ENCODE assay signal across 1 cellular context in the genomic region with DNA sequence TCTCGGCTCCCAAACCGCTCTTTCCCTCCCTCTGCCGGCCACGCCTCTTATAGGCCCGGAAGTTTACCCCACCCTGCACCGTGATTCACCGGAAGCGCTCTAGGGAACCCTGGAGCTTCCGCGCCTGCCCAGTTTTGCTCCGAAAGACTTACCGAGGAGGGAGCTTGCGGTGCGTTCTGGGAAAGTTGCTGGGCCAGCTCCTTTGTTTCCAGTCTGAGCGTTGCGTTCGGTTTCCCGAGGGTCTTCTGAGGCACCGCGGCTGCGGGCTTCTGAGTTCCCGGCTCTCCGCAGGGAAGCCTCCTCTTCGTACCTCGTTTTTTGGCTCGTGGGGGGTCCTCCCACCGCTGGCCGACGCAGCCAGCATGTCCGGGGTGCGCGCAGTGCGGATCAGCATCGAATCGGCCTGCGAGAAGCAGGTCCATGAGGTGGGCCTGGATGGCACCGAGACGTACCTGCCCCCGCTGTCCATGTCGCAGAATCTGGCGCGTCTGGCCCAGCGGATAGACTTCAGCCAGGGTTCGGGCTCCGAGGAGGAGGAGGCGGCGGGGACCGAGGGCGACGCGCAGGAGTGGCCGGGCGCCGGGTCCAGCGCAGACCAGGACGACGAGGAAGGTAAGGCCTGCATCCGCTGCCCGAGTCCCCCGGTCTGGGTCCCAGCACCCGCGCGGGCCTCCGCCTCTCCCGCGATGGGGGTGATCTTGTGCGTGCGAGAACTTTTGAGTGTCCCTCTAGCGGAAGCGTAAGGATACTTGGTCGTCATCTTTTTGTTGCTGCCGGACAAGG.
TF ChIP-seq lines count a peak whose summit lies in the region.

TSS of gene MED17 (plus strand) at position 131 of the 783 bp plus-strand sequence. CDS start at position 363, 232 bp downstream.

TF ChIP-seq in HEK293, 187 proteins besides CTCF, POLR2A, EP300 and RAD21 (continued from another document and continues in another):
- TF ChIP-seq HOXA7 (CRISPR knock-in tag; IDR thresholded peaks at IDR 0.05; ENCODE audit: borderline replicate concordance) (no peak), OVOL3 (tag by site-specific recombination; IDR thresholded peaks at IDR 0.05) (no peak), ZNF792 (tag by site-specific recombination; IDR thresholded peaks at IDR 0.05) (no peak), BCL11A (tag by site-specific recombination; IDR thresholded peaks at IDR 0.05; ENCODE audit: low read depth) (no peak), ZNF580 (tag by site-specific recombination; IDR thresholded peaks at IDR 0.05) (peak; percentile 100), ZNF10 (tag by site-specific recombination; IDR thresholded peaks at IDR 0.05) (no peak), ZNF341 (tag by site-specific recombination; IDR thresholded peaks at IDR 0.05; ENCODE audit: low read depth) (0 out of 2 replicates have a peak, but pooled peaks have one; percentile 17), ZNF426 (tag by site-specific recombination; IDR thresholded peaks at IDR 0.05) (no peak), ZNF76 (tag by site-specific recombination; IDR thresholded peaks at IDR 0.05; ENCODE audit: borderline replicate concordance, low read depth) (peak; percentile 78; the same call in 1 of the 2 replicates), ZBTB26 (tag by site-specific recombination; optimal IDR thresholded peaks at IDR 0.05) (peak; percentile 79), ZNF175 (tag by site-specific recombination; IDR thresholded peaks at IDR 0.05) (no peak), GLI4 (tag by site-specific recombination; IDR thresholded peaks at IDR 0.05) (no peak), ZNF280D (tag by site-specific recombination; IDR thresholded peaks at IDR 0.05) (no peak), ZFP3 (tag by site-specific recombination; IDR thresholded peaks at IDR 0.05; ENCODE audit: low read depth) (no peak), ZFHX2 (tag by site-specific recombination; conservative IDR thresholded peaks at IDR 0.05) (0 out of 2 replicates have a peak, but pooled peaks have one; percentile 9), ZNF169 (tag by site-specific recombination; IDR thresholded peaks at IDR 0.05) (no peak), WT1 (tag by site-specific recombination; IDR thresholded peaks at IDR 0.05) (no peak), ZNF830 (tag by site-specific recombination; IDR thresholded peaks at IDR 0.05; ENCODE audit: low read depth) (no peak), ZNF23 (tag by site-specific recombination; IDR thresholded peaks at IDR 0.05; ENCODE audit: borderline replicate concordance) (no peak), ZBTB21 (tag by site-specific recombination; IDR thresholded peaks at IDR 0.05) (no peak), SETDB1 (IDR thresholded peaks at IDR 0.05; ENCODE audit: insufficient read length, low read length) (no peak), RBAK (tag by site-specific recombination; IDR thresholded peaks at IDR 0.05) (no peak), ZNF561 (tag by site-specific recombination; IDR thresholded peaks at IDR 0.05; ENCODE audit: borderline replicate concordance) (no peak), ZEB2 (tag by site-specific recombination; IDR thresholded peaks at IDR 0.05) (no peak), ZNF266 (tag by site-specific recombination; IDR thresholded peaks at IDR 0.05; ENCODE audit: low read depth) (no peak), ZNF785 (tag by site-specific recombination; IDR thresholded peaks at IDR 0.05) (no peak), ZFP37 (tag by site-specific recombination; IDR thresholded peaks at IDR 0.05) (peak; percentile 72), ZNF223 (tag by site-specific recombination; IDR thresholded peaks at IDR 0.05) (no peak), ZNF510 (tag by site-specific recombination; IDR thresholded peaks at IDR 0.05; ENCODE audit: insufficient replicate concordance) (no peak), ZBTB6 (tag by site-specific recombination; IDR thresholded peaks at IDR 0.05) (peak; percentile 89), ZNF571 (tag by site-specific recombination; IDR thresholded peaks at IDR 0.05) (no peak), ZNF302 (tag by site-specific recombination; IDR thresholded peaks at IDR 0.05; ENCODE audit: low read depth) (no peak), ZNF202 (tag by site-specific recombination; IDR thresholded peaks at IDR 0.05; ENCODE audit: borderline replicate concordance) (no peak), ZNF274 (IDR thresholded peaks at IDR 0.05; ENCODE audit: low read length) (no peak), ZNF274 (tag by site-specific recombination; IDR thresholded peaks at IDR 0.05; ENCODE audit: borderline replicate concordance) (no peak), ZNF449 (tag by site-specific recombination; IDR thresholded peaks at IDR 0.05) (no peak), ZNF501 (tag by site-specific recombination; IDR thresholded peaks at IDR 0.05) (peak; percentile 58; the same call in 1 of the 2 replicates), KLF9 (tag by site-specific recombination; IDR thresholded peaks at IDR 0.05; ENCODE audit: low read depth) (peak; percentile 72), KLF7 (tag by site-specific recombination; IDR thresholded peaks at IDR 0.05; ENCODE audit: borderline replicate concordance) (peak; percentile 38; the same call in 1 of the 2 replicates), ZSCAN30 (tag by site-specific recombination; IDR thresholded peaks at IDR 0.05) (no peak)
- TF ChIP-seq, protein P1, sequence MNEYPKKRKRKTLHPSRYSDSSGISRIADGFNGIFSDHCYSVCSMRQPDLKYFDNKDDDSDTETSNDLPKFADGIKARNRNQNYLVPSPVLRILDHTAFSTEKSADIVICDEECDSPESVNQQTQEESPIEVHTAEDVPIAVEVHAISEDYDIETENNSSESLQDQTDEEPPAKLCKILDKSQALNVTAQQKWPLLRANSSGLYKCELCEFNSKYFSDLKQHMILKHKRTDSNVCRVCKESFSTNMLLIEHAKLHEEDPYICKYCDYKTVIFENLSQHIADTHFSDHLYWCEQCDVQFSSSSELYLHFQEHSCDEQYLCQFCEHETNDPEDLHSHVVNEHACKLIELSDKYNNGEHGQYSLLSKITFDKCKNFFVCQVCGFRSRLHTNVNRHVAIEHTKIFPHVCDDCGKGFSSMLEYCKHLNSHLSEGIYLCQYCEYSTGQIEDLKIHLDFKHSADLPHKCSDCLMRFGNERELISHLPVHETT (tag by site-specific recombination; IDR thresholded peaks at IDR 0.05): no peak
- TF ChIP-seq, protein P2, sequence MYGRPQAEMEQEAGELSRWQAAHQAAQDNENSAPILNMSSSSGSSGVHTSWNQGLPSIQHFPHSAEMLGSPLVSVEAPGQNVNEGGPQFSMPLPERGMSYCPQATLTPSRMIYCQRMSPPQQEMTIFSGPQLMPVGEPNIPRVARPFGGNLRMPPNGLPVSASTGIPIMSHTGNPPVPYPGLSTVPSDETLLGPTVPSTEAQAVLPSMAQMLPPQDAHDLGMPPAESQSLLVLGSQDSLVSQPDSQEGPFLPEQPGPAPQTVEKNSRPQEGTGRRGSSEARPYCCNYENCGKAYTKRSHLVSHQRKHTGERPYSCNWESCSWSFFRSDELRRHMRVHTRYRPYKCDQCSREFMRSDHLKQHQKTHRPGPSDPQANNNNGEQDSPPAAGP (tag by site-specific recombination; IDR thresholded peaks at IDR 0.05): no peak
- TF ChIP-seq, protein P3, sequence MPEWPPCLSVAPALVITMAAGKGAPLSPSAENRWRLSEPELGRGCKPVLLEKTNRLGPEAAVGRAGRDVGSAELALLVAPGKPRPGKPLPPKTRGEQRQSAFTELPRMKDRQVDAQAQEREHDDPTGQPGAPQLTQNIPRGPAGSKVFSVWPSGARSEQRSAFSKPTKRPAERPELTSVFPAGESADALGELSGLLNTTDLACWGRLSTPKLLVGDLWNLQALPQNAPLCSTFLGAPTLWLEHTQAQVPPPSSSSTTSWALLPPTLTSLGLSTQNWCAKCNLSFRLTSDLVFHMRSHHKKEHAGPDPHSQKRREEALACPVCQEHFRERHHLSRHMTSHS (tag by site-specific recombination; IDR thresholded peaks at IDR 0.05): no peak
- TF ChIP-seq, protein P4, sequence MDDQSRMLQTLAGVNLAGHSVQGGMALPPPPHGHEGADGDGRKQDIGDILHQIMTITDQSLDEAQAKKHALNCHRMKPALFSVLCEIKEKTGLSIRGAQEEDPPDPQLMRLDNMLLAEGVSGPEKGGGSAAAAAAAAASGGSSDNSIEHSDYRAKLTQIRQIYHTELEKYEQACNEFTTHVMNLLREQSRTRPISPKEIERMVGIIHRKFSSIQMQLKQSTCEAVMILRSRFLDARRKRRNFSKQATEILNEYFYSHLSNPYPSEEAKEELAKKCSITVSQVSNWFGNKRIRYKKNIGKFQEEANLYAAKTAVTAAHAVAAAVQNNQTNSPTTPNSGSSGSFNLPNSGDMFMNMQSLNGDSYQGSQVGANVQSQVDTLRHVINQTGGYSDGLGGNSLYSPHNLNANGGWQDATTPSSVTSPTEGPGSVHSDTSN (CRISPR knock-in tag; IDR thresholded peaks at IDR 0.05): peak; percentile 70; the same call in 1 of the 2 replicates
- TF ChIP-seq, protein P5, sequence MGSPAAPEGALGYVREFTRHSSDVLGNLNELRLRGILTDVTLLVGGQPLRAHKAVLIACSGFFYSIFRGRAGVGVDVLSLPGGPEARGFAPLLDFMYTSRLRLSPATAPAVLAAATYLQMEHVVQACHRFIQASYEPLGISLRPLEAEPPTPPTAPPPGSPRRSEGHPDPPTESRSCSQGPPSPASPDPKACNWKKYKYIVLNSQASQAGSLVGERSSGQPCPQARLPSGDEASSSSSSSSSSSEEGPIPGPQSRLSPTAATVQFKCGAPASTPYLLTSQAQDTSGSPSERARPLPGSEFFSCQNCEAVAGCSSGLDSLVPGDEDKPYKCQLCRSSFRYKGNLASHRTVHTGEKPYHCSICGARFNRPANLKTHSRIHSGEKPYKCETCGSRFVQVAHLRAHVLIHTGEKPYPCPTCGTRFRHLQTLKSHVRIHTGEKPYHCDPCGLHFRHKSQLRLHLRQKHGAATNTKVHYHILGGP (tag by site-specific recombination; IDR thresholded peaks at IDR 0.05): no peak; the same call in 1 of the 2 replicates
